26 cellular contexts compared by ENCODE assay signal in genomic region chr9:93801120-93801519, GRCh38.
"Had no signal": no experiment of that assay in that cellular context is flagged by ENCODE, and none has a peak within 500 bp of the region (broad histone marks: within the 10 kb centered on the region; RNA-seq: fewer than 3 reads in every experiment).

No MANE protein-coding gene starts in this region.

- ATAC-seq: naive thymus-derived CD8-positive, alpha-beta T cell; stimulated activated effector memory CD8-positive, alpha-beta T cell treated with anti-CD3 and anti-CD28 coated beads, Interleukin-12 subunit alpha, Interleukin-12 subunit beta, amount 100 ng/mL, for 72 hours; stimulated activated naive B cell treated with anti-CD40 and anti-IgM and Interleukin-4, amounts not matched to agents 10 μg/mL and 1 μg/mL and 100 μg/mL, for 72 hours had no signal

- FAIRE-seq: small intestine had no signal

- H3K27me3 ChIP-seq: ovary, right atrium auricular region, right lobe of liver, sigmoid colon, testis, upper lobe of right lung, uterus had no signal

- H3K4me1 ChIP-seq: parathyroid adenoma, prostate gland, right atrium auricular region, right lobe of liver, sigmoid colon, suprapubic skin, testis, tibial artery, transverse colon, upper lobe of right lung, uterus had no signal

- H3K4me3 ChIP-seq: ovary, prostate gland, right atrium auricular region, right lobe of liver, sigmoid colon, suprapubic skin, testis, tibial artery, transverse colon, upper lobe of right lung, uterus had no signal

- H3K9me3 ChIP-seq: ovary, prostate gland, right lobe of liver, testis, transverse colon, upper lobe of right lung, uterus had no signal

- H3K9ac ChIP-seq: parathyroid adenoma had no signal

- DNase-seq: naive B cell; naive thymus-derived CD8-positive, alpha-beta T cell; nephron progenitor cell; occipital lobe; ovary; retina; right lobe of liver; sigmoid colon; small intestine; stimulated activated CD4-positive, alpha-beta T cell treated with anti-CD3 and anti-CD28 coated beads, Interleukin-15, amount 100 ng/mL, for 24 hours; stimulated activated CD4-positive, alpha-beta T cell treated with anti-CD3 and anti-CD28 coated beads, Interleukin-2, amount 100 ng/mL, for 24 hours; stimulated activated CD4-positive, alpha-beta T cell treated with anti-CD3 and anti-CD28 coated beads, Interleukin-2, amount 100 ng/mL, for 48 hours; stimulated activated CD4-positive, alpha-beta T cell treated with anti-CD3 and anti-CD28 coated beads, Interleukin-4, amount 100 ng/mL, for 24 hours; stimulated activated naive B cell treated with anti-CD40 and anti-IgM and Interleukin-4, amounts not matched to agents 10 μg/mL and 1 μg/mL and 100 μg/mL, for 72 hours; stimulated activated naive CD4-positive, alpha-beta T cell treated with Interleukin-2 at 50 U/mL for 16 hours; substantia nigra; testis; tibial artery; transverse colon; upper lobe of right lung; uterus had no signal

- H3K79me2 ChIP-seq: parathyroid adenoma had no signal

- H3K36me3 ChIP-seq: ovary, prostate gland, right atrium auricular region, right lobe of liver, sigmoid colon, suprapubic skin, tibial artery, transverse colon, upper lobe of right lung, uterus had no signal

- H3K27ac ChIP-seq: ovary, parathyroid adenoma, prostate gland, right atrium auricular region, right lobe of liver, sigmoid colon, suprapubic skin, testis, tibial artery, transverse colon, upper lobe of right lung, uterus had no signal

- H2AFZ ChIP-seq: parathyroid adenoma had no signal
